In genomic region chr1:93155335-93155734, GRCh38 we compare ENCODE assay signal across 1 cellular context.
TF ChIP-seq lines count a peak whose summit lies in the region.

No MANE protein-coding gene starts in this region.

TF ChIP-seq in HCT116, 20 proteins besides CTCF, POLR2A, EP300 and RAD21:
- TF ChIP-seq EZH2 (IDR thresholded peaks at IDR 0.05) (no peak), ZBTB33 (IDR thresholded peaks at IDR 0.05; ENCODE audit: extremely low read depth, insufficient replicate concordance, low read length) (no peak), TCF7L2 (IDR thresholded peaks at IDR 0.05; ENCODE audit: borderline replicate concordance, extremely low read depth, insufficient read depth, insufficient read length) (no peak), EZH2phosphoT487 (IDR thresholded peaks at IDR 0.05; ENCODE audit: borderline replicate concordance) (no peak), CBX3 (IDR thresholded peaks at IDR 0.05; ENCODE audit: low read depth) (no peak), JUND (IDR thresholded peaks at IDR 0.05) (no peak), REST (IDR thresholded peaks at IDR 0.05; ENCODE audit: low read depth) (no peak), MAX (IDR thresholded peaks at IDR 0.05) (no peak), POLR2AphosphoS5 (IDR thresholded peaks at IDR 0.05; ENCODE audit: low read depth, low read length) (no peak), ZFX (IDR thresholded peaks at IDR 0.05) (no peak), ZNF274 (IDR thresholded peaks at IDR 0.05; ENCODE audit: low read depth, low read length) (no peak), SP1 (IDR thresholded peaks at IDR 0.05; ENCODE audit: low read depth) (no peak), ELF1 (IDR thresholded peaks at IDR 0.05; ENCODE audit: borderline replicate concordance, low read depth) (no peak)
